Comparison of ENCODE assay signal across 14 cellular contexts in the genomic region with DNA sequence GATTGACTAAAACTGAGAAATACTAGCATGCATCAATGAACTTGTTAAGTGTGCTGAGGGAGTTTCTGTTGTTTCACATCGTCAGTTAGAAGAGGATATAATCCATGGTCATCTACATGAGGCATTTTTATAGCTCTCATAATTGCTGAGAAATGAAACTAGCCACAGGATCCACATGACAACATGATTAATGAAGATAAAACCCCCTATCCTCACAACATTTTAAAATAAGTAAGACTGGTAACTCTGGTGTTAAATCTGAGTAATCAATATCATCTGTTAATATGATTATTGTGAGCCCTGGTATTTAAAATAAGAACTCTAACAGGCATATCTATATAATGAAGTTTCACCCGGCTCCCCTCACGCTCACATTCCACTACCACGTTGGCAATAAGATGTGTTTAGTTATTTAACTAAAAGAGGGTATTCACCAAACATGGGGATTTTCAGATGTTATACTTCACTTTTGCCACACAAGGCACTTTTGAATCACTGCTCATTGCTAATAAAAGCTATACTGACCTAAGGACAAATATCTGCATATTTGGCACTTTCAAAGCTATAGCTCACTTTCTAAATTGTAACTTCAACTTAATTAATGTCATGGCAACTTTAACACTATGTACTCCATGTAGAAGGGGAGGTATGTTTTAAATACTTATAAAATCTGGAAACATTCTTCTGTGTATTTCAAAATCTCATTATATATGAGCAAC. TPM values are rescaled to one million over a fixed set of nuclear protein-coding genes. Genes with fewer than 3 reads are reported as not detected.
A peak's percentile ranks its signal among the peaks of the same experiment; 100 is the strongest.
DNase-seq lines count a peak whose midpoint lies in the region; ATAC-seq and TF ChIP-seq lines count a peak whose summit lies in the region.
"Had no signal": no experiment of that assay in that cellular context is flagged by ENCODE, and none has a peak within 500 bp of the region (broad histone marks: within the 10 kb centered on the region; RNA-seq: fewer than 3 reads in every experiment).

No MANE protein-coding gene starts in this region.

- peaks cover 0 to 2% of the 10 kb centered on the region in 2 donors for H3K4me1 ChIP-seq in ascending aorta
- H3K4me1 ChIP-seq in tibial artery: peaks cover 0 to 3% (median 0%) of the 10 kb centered on the region in 4 donors
- H3K4me1 ChIP-seq: Caco-2 had no signal

- no peaks in the 10 kb centered on the region for H3K27me3 ChIP-seq in ascending aorta
- no peaks in the 10 kb centered on the region for H3K27me3 ChIP-seq in tibial artery

- no peak for DNase-seq in ascending aorta (ENCODE audit: low spot score in 2 of 2)
- no peak for DNase-seq in tibial artery
- no peak for DNase-seq in cerebellum (ENCODE audit: low spot score)
- DNase-seq in activated CD4-positive, alpha-beta memory T cell treated with anti-CD3 and anti-CD28 coated beads, Interleukin-2, amount 10 ng/mL, durations not matched to agents 7 days and 5 days: no peak
- no peak for DNase-seq in NOMO-1 treated with dmso at 0.1 percent for 144 hours (lab: John Stamatoyannopoulos, UW; ENCODE audit: unreplicated experiment)
- DNase-seq: activated CD4-positive, alpha-beta T cell treated with anti-CD3 and anti-CD28 coated beads for 36 hours; Caco-2; dermis blood vessel endothelial cell; NCI-H1417 treated with DMSO at 0.1 percent for 48 hours; NCI-H774; trophoblast cell had no signal

- POLR2A ChIA-PET in activated CD4-positive, alpha-beta memory T cell treated with anti-CD3 and anti-CD28 coated beads, Interleukin-2, amount 10 ng/mL, durations not matched to agents 7 days and 5 days (lab: Charles Lee): no interaction called here

- no peaks in the 10 kb centered on the region for H3K36me3 ChIP-seq in ascending aorta
- H3K36me3 ChIP-seq in tibial artery: no peaks in the 10 kb centered on the region

- H3K4me3 ChIP-seq in ascending aorta (peak overlapping the region; percentile 28 to 98), tibial artery (peak overlapping the region; percentile 70 to 81)

- H3K27ac Mint-ChIP-seq in activated CD4-positive, alpha-beta memory T cell treated with anti-CD3 and anti-CD28 coated beads, Interleukin-2, amount 10 ng/mL, durations not matched to agents 7 days and 5 days: no peak overlapping the region
- H3K27ac Mint-ChIP-seq: activated CD4-positive, alpha-beta T cell treated with anti-CD3 and anti-CD28 coated beads for 36 hours; activated naive CD4-positive, alpha-beta T cell treated with anti-CD3 and anti-CD28 coated beads, Interleukin-2, amount 50 U/mL, for 24 hours had no signal

- TF ChIP-seq CTCF in ascending aorta (IDR thresholded peaks at IDR 0.05) (no peak), tibial artery (IDR thresholded peaks at IDR 0.05) (no peak)

- peak; percentile 71 for ATAC-seq in GM19351 (IDR thresholded peaks at IDR 0.05; ENCODE audit: unreplicated experiment)
- peak; percentile 83 for ATAC-seq in HG02981 (IDR thresholded peaks at IDR 0.05; ENCODE audit: unreplicated experiment)
- ATAC-seq: activated CD4-positive, alpha-beta T cell treated with anti-CD3 and anti-CD28 coated beads for 36 hours had no signal

- intact Hi-C loops in ascending aorta (cut with DNase I): loop anchor here (10.0 kb wide), 2 partner anchors 787 to 1087 kb away; partner anchors contain the start of genes BMPR1B and PDLIM5
- intact Hi-C loops in tibial artery (cut with DNase I; ENCODE audit: low total_unique reads): no loop called here

- H3K27me3 Mint-ChIP-seq in activated CD4-positive, alpha-beta memory T cell treated with anti-CD3 and anti-CD28 coated beads, Interleukin-2, amount 10 ng/mL, durations not matched to agents 7 days and 5 days: peaks cover 15% of the 10 kb centered on the region

- no peak overlapping the region for H3K4me3 Mint-ChIP-seq in activated CD4-positive, alpha-beta memory T cell treated with anti-CD3 and anti-CD28 coated beads, Interleukin-2, amount 10 ng/mL, durations not matched to agents 7 days and 5 days
- H3K4me3 Mint-ChIP-seq: activated CD4-positive, alpha-beta T cell treated with anti-CD3 and anti-CD28 coated beads for 36 hours; activated naive CD4-positive, alpha-beta T cell treated with anti-CD3 and anti-CD28 coated beads, Interleukin-2, amount 50 U/mL, for 24 hours had no signal

- CTCF ChIA-PET in activated CD4-positive, alpha-beta memory T cell treated with anti-CD3 and anti-CD28 coated beads, Interleukin-2, amount 10 ng/mL, durations not matched to agents 7 days and 5 days (lab: Charles Lee): no interaction called here

- H3K4me1 Mint-ChIP-seq in activated CD4-positive, alpha-beta memory T cell treated with anti-CD3 and anti-CD28 coated beads, Interleukin-2, amount 10 ng/mL, durations not matched to agents 7 days and 5 days: no peaks in the 10 kb centered on the region
- H3K4me1 Mint-ChIP-seq: activated CD4-positive, alpha-beta T cell treated with anti-CD3 and anti-CD28 coated beads for 36 hours; activated naive CD4-positive, alpha-beta T cell treated with anti-CD3 and anti-CD28 coated beads, Interleukin-2, amount 50 U/mL, for 24 hours had no signal

- no peaks in the 10 kb centered on the region for H3K36me3 Mint-ChIP-seq in activated CD4-positive, alpha-beta memory T cell treated with anti-CD3 and anti-CD28 coated beads, Interleukin-2, amount 10 ng/mL, durations not matched to agents 7 days and 5 days (ENCODE audit: low read depth)
- H3K36me3 Mint-ChIP-seq: activated naive CD4-positive, alpha-beta T cell treated with anti-CD3 and anti-CD28 coated beads, Interleukin-2, amount 50 U/mL, for 24 hours had no signal

- no peaks in the 10 kb centered on the region for H3K9me3 ChIP-seq in ascending aorta
- no peaks in the 10 kb centered on the region for H3K9me3 ChIP-seq in tibial artery
- H3K9me3 ChIP-seq: Caco-2 had no signal

- no peaks in the 10 kb centered on the region for H3K9me3 Mint-ChIP-seq in activated CD4-positive, alpha-beta memory T cell treated with anti-CD3 and anti-CD28 coated beads, Interleukin-2, amount 10 ng/mL, durations not matched to agents 7 days and 5 days
- H3K9me3 Mint-ChIP-seq: activated naive CD4-positive, alpha-beta T cell treated with anti-CD3 and anti-CD28 coated beads, Interleukin-2, amount 50 U/mL, for 24 hours had no signal

- H3K27ac ChIP-seq in ascending aorta: peak overlapping the region; percentile 93 to 96
- peak overlapping the region; percentile 96 to 98 for H3K27ac ChIP-seq in tibial artery

RNA-seq across cellular contexts. Expression of gene UNC5C, which starts 6.7 kb away (rescaled TPM):
- total RNA-seq in ascending aorta (13.3 TPM), cerebellum (114 TPM)
- not detected for total RNA-seq in activated CD4-positive, alpha-beta memory T cell treated with anti-CD3 and anti-CD28 coated beads, Interleukin-2, amount 10 ng/mL, durations not matched to agents 7 days and 5 days
- total RNA-seq: Caco-2 had no signal

Comparison
In these comparisons a context has a peak if more than half of its experiments do, and no peak if none do; other contexts are left out.
1. RNA of gene UNC5C, which starts 6.7 kb away (total RNA-seq): 114 TPM in cerebellum (single experiment) and 13.3 TPM in ascending aorta (single experiment); not detected in activated CD4-positive, alpha-beta memory T cell treated with anti-CD3 and anti-CD28 coated beads, Interleukin-2, amount 10 ng/mL, durations not matched to agents 7 days and 5 days; every median in the first group is over 10 times any median in the second.